20 cellular contexts compared by ENCODE assay signal in the genomic region with DNA sequence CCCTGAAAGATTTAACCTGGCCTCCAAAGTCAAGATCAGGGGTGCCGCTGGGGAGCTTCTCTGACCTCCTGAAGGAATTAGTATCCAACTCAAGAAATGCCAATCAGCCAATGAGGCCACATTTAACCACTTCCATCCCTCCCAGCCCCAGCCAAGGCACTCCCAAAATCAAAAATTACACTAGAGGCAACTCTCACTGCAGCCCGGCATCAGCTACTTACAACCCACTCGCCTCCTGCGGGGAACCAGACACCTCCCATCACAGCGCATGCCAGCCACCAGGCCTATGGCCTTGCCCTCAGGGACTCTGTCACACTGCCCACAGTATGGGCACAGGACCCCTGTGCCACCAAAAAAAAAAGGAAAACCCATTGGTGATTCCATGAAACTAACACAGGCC.
DNase-seq lines count a peak whose midpoint lies in the region; ATAC-seq and TF ChIP-seq lines count a peak whose summit lies in the region.
"Had no signal": no experiment of that assay in that cellular context is flagged by ENCODE, and none has a peak within 500 bp of the region (broad histone marks: within the 10 kb centered on the region; RNA-seq: fewer than 3 reads in every experiment).

No MANE protein-coding gene starts in this region.

- ATAC-seq in left ventricle myocardium superior (no peak), lower lobe of right lung (no peak), GM18502 (IDR thresholded peaks at IDR 0.05; ENCODE audit: poor library complexity, unreplicated experiment) (no peak), GM19452 (IDR thresholded peaks at IDR 0.05; ENCODE audit: unreplicated experiment) (no peak), GM18511 (IDR thresholded peaks at IDR 0.05; ENCODE audit: unreplicated experiment) (no peak)

- H3K36me3 ChIP-seq in lower lobe of right lung (no peaks in the 10 kb centered on the region), spleen (no peaks in the 10 kb centered on the region)
- H3K36me3 ChIP-seq: BE2C had no signal

- TF ChIP-seq CTCF in lower lobe of right lung (IDR thresholded peaks at IDR 0.05) (no peak), spleen (IDR thresholded peaks at IDR 0.05 in 8 of 11, conservative IDR thresholded peaks at IDR 0.05 in 3 of 11) (no peak)

- H3K4me3 ChIP-seq in lower lobe of right lung (no peak overlapping the region), spleen (no peak overlapping the region)
- H3K4me3 ChIP-seq: GM12878, GM23338 had no signal

- no peaks in the 10 kb centered on the region for H3K27me3 ChIP-seq in lower lobe of right lung (ENCODE audit: low read depth)
- H3K27me3 ChIP-seq in spleen (replicated peaks in 1 of 7), result no peaks in the 10 kb centered on the region
- H3K27me3 ChIP-seq: BE2C had no signal

- DNase-seq in cardiac septum (ENCODE audit: low spot score) (peak; percentile 29), left ventricle myocardium superior (no peak), lower lobe of right lung (peak; percentile 31), spleen (peak; percentile 63)
- DNase-seq: ACHN; BE2C; C1 segment of cervical spinal cord; CD4-positive, CD25-positive, alpha-beta regulatory T cell; CD8-positive, alpha-beta memory T cell; COR-L47; DMS53; DND-41; EL; HCEC 1CT had no signal

- intact Hi-C loops in cardiac septum (cut with DNase I) (no loop called here), left ventricle myocardium superior (cut with micrococcal nuclease) (no loop called here), lower lobe of right lung (cut with DNase I) (no loop called here), spleen (cut with DNase I; ENCODE audit: low total_unique reads) (no loop called here)

- H3K9me3 ChIP-seq in lower lobe of right lung (no peaks in the 10 kb centered on the region), spleen (no peaks in the 10 kb centered on the region)
- H3K9me3 ChIP-seq: BE2C had no signal

- H3K27ac ChIP-seq in lower lobe of right lung (no peak overlapping the region), spleen (no peak overlapping the region)
- H3K27ac ChIP-seq: HL-60 had no signal

- 72 to 94% (median 85%) methylated on average over 5 of the region's 5 CpGs for WGBS in spleen, 5 donors

- TF ChIP-seq POLR2A in spleen (IDR thresholded peaks at IDR 0.05), result no peak

- H3K4me1 ChIP-seq in lower lobe of right lung (no peaks in the 10 kb centered on the region), spleen (peaks cover 0 to 11% (median 1%) of the 10 kb centered on the region in 6 donors)
- H3K4me1 ChIP-seq: BE2C had no signal
